In genomic region chr12:54098644-54099043, GRCh38 we compare ENCODE assay signal across 6 cellular contexts.
TF ChIP-seq lines count a peak whose summit lies in the region.
"Not testable (repeated sequence)": the region's sequence is repeated elsewhere in the genome, so short reads cannot be mapped to it uniquely, and the experiment has no call there.

No MANE protein-coding gene starts in this region.

TF ChIP-seq in A549, 52 proteins besides CTCF, POLR2A, EP300 and RAD21:
- peak; percentile 48 to 76; a peak in 2 of 4 replicates for TF ChIP-seq CEBPB (IDR thresholded peaks at IDR 0.05)

TF ChIP-seq in IMR-90, 13 proteins besides CTCF, POLR2A, EP300 and RAD21:
- peak; percentile 66 for TF ChIP-seq CEBPB (IDR thresholded peaks at IDR 0.05; ENCODE audit: low read depth, low read length)

TF ChIP-seq in Ishikawa, 13 proteins besides CTCF, POLR2A, EP300 and RAD21:
- TF ChIP-seq CEBPB (IDR thresholded peaks at IDR 0.05), result peak; percentile 75

TF ChIP-seq in K562, 482 proteins besides CTCF, POLR2A, EP300 and RAD21:
- TF ChIP-seq CEBPB (tag; IDR thresholded peaks at IDR 0.05) (peak; percentile 93), IRF9 (tag; IDR thresholded peaks at IDR 0.05) (0 out of 2 replicates have a peak, but pooled peaks have one; percentile 55), CEBPG (tag; conservative IDR thresholded peaks at IDR 0.05 in 1 of 2, IDR thresholded peaks at IDR 0.05 in 1 of 2) (peak in 1 of 2 experiments; percentile 94; a peak in 3 of 4 replicates)
- TF ChIP-seq CEBPG (CRISPR knock-in tag; IDR thresholded peaks at IDR 0.05), result not testable (repeated sequence)

TF ChIP-seq in H1, 55 proteins besides CTCF, POLR2A, EP300 and RAD21:
- peak; percentile 67; the same call in 1 of the 2 replicates for TF ChIP-seq CEBPB (IDR thresholded peaks at IDR 0.05; ENCODE audit: low read depth, low read length)

TF ChIP-seq in HepG2, 621 proteins besides CTCF, POLR2A, EP300 and RAD21:
- TF ChIP-seq CEBPB (IDR thresholded peaks at IDR 0.05; ENCODE audit: borderline replicate concordance, low read depth, low read length) (peak; percentile 77), CEBPG (CRISPR knock-in tag; IDR thresholded peaks at IDR 0.05) (peak; percentile 33)
